Comparison of ENCODE assay signal across 28 cellular contexts in the genomic region with DNA sequence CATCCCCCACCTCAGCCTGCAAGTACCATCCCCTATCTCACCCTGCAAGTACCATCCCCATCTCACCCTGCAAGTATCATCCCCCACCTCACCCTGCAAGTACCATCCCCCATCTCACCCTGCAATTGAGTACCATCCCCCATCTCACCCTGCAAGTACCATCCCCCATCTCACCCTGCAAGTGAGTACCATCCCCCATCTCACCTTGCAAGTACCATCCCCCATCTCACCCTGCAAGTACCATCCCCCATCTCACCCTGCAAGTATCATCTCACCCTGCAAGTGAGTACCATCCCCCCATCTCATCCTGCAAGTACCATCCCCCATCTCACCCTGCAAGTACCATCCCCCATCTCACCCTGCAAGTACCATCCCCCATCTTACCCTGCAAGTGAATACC. TPM values are rescaled to one million over a fixed set of nuclear protein-coding genes. Genes with fewer than 3 reads are reported as not detected.
"Had no signal": no experiment of that assay in that cellular context is flagged by ENCODE, and none has a peak within 500 bp of the region (broad histone marks: within the 10 kb centered on the region; RNA-seq: fewer than 3 reads in every experiment).

No MANE protein-coding gene starts in this region.

- H3K4me1 ChIP-seq: left lung, lower lobe of right lung, neural progenitor cell, right atrium auricular region, tibial nerve, upper lobe of left lung had no signal

- H3K4me3 ChIP-seq: left lung, lower lobe of right lung, neural progenitor cell, ovary, right atrium auricular region, right lobe of liver, smooth muscle cell, tibial nerve, upper lobe of left lung had no signal

- DNase-seq: hippocampal formation; immature natural killer cell; kidney; left colon; left lung; lower lobe of right lung; mammary epithelial cell; mesenchymal stem cell; naive B cell; natural killer cell; nephron progenitor cell; ovary; right lobe of liver; stimulated activated CD4-positive, alpha-beta T cell treated with anti-CD3 and anti-CD28 coated beads, Interleukin-1b, Interleukin-23, amount 100 ng/mL, for 48 hours; stimulated activated CD4-positive, alpha-beta T cell treated with anti-CD3 and anti-CD28 coated beads, Interleukin-2, amount 100 ng/mL, for 48 hours; stimulated activated CD4-positive, alpha-beta T cell treated with anti-CD3 and anti-CD28 coated beads, Interleukin-4, amount 100 ng/mL, for 4 hours; stimulated activated CD8-positive, alpha-beta memory T cell treated with anti-CD3 and anti-CD28 coated beads, Interleukin-4, amount 100 ng/mL, for 48 hours; stimulated activated naive CD4-positive, alpha-beta T cell treated with Interleukin-2 at 50 U/mL for 16 hours; stimulated activated naive CD8-positive, alpha-beta T cell treated with anti-CD3 and anti-CD28 coated beads, Interleukin-15, amount 100 ng/mL, for 72 hours; substantia nigra; upper lobe of left lung had no signal

- H3K9ac ChIP-seq: neural progenitor cell had no signal

- FAIRE-seq: islet of Langerhans, kidney had no signal

- H2AFZ ChIP-seq: neural progenitor cell had no signal

- ATAC-seq: left colon; left lung; lower lobe of right lung; natural killer cell; right lobe of liver; stimulated activated memory B cell treated with anti-CD40 and anti-IgM and Interleukin-4, amounts not matched to agents 10 μg/mL and 1 μg/mL and 100 μg/mL, for 72 hours; stimulated activated naive CD8-positive, alpha-beta T cell treated with anti-CD3 and anti-CD28 coated beads, Interleukin-15, amount 100 ng/mL, for 72 hours had no signal

- H3K27me3 ChIP-seq: left lung, neural progenitor cell, ovary, right atrium auricular region, right lobe of liver, tibial nerve, upper lobe of left lung had no signal

- H3K27ac ChIP-seq: left lung, lower lobe of right lung, neural progenitor cell, ovary, right atrium auricular region, right lobe of liver, tibial nerve, upper lobe of left lung had no signal

- H3K9me3 ChIP-seq: left lung, lower lobe of right lung, ovary, right atrium auricular region, right lobe of liver, tibial nerve, upper lobe of left lung had no signal

- H3K4me2 ChIP-seq: neural progenitor cell, smooth muscle cell had no signal

RNA-seq across cellular contexts. Expression of a gene that starts 53.0 kb away (rescaled TPM):
- total RNA-seq: mononuclear cell had no signal
- polyA plus RNA-seq: immature natural killer cell had no signal
